Comparison of ENCODE assay signal across 8 cellular contexts in the genomic region with DNA sequence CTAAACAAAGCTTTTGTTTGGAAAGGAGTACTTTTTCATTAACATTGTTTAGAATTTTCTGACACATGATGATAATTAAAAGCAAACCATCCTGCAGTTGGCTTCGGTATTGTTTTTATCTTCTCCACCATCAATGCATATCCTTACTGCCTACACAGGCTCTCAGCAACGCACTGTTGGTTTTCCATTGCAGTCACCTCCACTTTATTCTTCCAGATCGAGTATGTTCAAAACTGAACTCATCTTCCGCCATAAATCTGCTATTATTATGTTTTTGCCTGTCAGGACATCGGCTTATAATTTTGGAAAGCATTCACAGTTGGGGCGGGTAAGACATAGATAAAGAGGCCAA. TPM values are rescaled to one million over a fixed set of nuclear protein-coding genes. Genes with fewer than 3 reads are reported as not detected.
DNase-seq lines count a peak whose midpoint lies in the region; ATAC-seq and TF ChIP-seq lines count a peak whose summit lies in the region.

No MANE protein-coding gene starts in this region.

- H4K91ac ChIP-seq in IMR-90 (ENCODE audit: insufficient read depth, low read depth, low read length): peak overlapping the region; percentile 77; the same call in 1 of the 2 replicates

- ATAC-seq in IMR-90 (ENCODE audit: low read depth) (no peak), HG03342 (IDR thresholded peaks at IDR 0.05; ENCODE audit: unreplicated experiment) (no peak), GM21381 (IDR thresholded peaks at IDR 0.05; ENCODE audit: unreplicated experiment) (no peak)

- peak overlapping the region; percentile 88; the same call in 1 of the 2 replicates for H3K23ac ChIP-seq in IMR-90 (ENCODE audit: low read depth, low read length)

- TF ChIP-seq CTCF in BE2C (IDR thresholded peaks at IDR 0.05; ENCODE audit: low read depth, low read length): no peak
- no peak for TF ChIP-seq CTCF in IMR-90 (conservative IDR thresholded peaks at IDR 0.05; ENCODE audit: low read depth, low read length)
- no peak for TF ChIP-seq CTCF in MCF 10A (IDR thresholded peaks at IDR 0.05; ENCODE audit: unreplicated experiment)

- H2AK5ac ChIP-seq in IMR-90 (ENCODE audit: low read depth, low read length): no peak overlapping the region; the same call in 1 of the 2 replicates

- TF ChIP-seq RAD21 in IMR-90 (IDR thresholded peaks at IDR 0.05; ENCODE audit: low read length): no peak

- peak overlapping the region; percentile 93 for H3K27ac Mint-ChIP-seq in MCF 10A (ENCODE audit: low read depth, unreplicated experiment)

- peak overlapping the region; percentile 95 for H3K9ac ChIP-seq in IMR-90 (ENCODE audit: low read depth, low read length)
- peak overlapping the region; percentile 79 for H3K9ac ChIP-seq in muscle layer of colon (ENCODE audit: low read length)

- CTCF ChIA-PET in IMR-90 (lab: Yijun Ruan, JAX) (no interaction called here), MCF 10A (lab: Yijun Ruan, JAX) (interaction anchor here (0.5 to 1.1 kb wide), 5 partner anchors 104 to 297 kb away, joined by 3 to 5 read pairs (median 3); no protein-coding TSS in a partner anchor)

- H3K4me1 ChIP-seq in BE2C: no peaks in the 10 kb centered on the region
- peaks cover 4% of the 10 kb centered on the region for H3K4me1 ChIP-seq in IMR-90 (ENCODE audit: control insufficient read depth, insufficient read depth, low read length)
- H3K4me1 ChIP-seq in muscle layer of colon (ENCODE audit: insufficient read depth, low read length): peaks cover 8% of the 10 kb centered on the region

- POLR2A ChIA-PET in IMR-90 (lab: Charles Lee; ENCODE audit: unreplicated experiment) (no interaction called here), MCF 10A (lab: Yijun Ruan, JAX) (interaction anchor here (0.7 to 3.9 kb wide), 28 partner anchors 8 to 689 kb away, joined by 3 to 66 read pairs (median 4); a partner anchor contains a TSS)

- WGBS in IMR-90 (ENCODE audit: extremely low coverage in 2 of 2, insufficient read length in 1 of 2), 2 experiments: no CpG with 5 or more reads among the region's 6 CpGs

- H3K4me3 ChIP-seq in BE2C (ENCODE audit: low read depth, low read length) (peak overlapping the region; percentile 98), IMR-90 (ENCODE audit: insufficient read depth, low read depth, low read length) (peak overlapping the region; percentile 92), muscle layer of colon (ENCODE audit: low read depth in 1 of 2, low read length in 2 of 2) (peak overlapping the region; percentile 86 to 92)

- H3K56ac ChIP-seq in IMR-90 (ENCODE audit: extremely low read depth, insufficient read depth, low read length): peak overlapping the region; percentile 83

- peak overlapping the region; percentile 90 for H3K4me3 Mint-ChIP-seq in MCF 10A (ENCODE audit: unreplicated experiment)

- peak overlapping the region; percentile 92 for H3K4me2 ChIP-seq in IMR-90 (ENCODE audit: low read depth, low read length)

- H2BK120ac ChIP-seq in IMR-90 (ENCODE audit: low read depth, low read length): no peak overlapping the region

- peak overlapping the region; percentile 70 for H3K18ac ChIP-seq in IMR-90 (ENCODE audit: low read depth, low read length)

- H2AK9ac ChIP-seq in IMR-90 (replicated peaks; ENCODE audit: low read depth, low read length, poor library complexity): peak overlapping the region; percentile 37

- H3K36me3 ChIP-seq in BE2C (peaks cover 9% of the 10 kb centered on the region), IMR-90 (ENCODE audit: control insufficient read depth, insufficient read depth, low read length) (no peaks in the 10 kb centered on the region), muscle layer of colon (ENCODE audit: insufficient read depth, low read length) (no peaks in the 10 kb centered on the region)

- H3K4ac ChIP-seq in IMR-90 (ENCODE audit: low read depth, low read length): peak overlapping the region; percentile 88

- peak overlapping the region; percentile 96; the same call in 1 of the 2 replicates for H3K27ac ChIP-seq in IMR-90 (ENCODE audit: insufficient read depth, low read length)
- peak overlapping the region; percentile 84 for H3K27ac ChIP-seq in muscle layer of colon (ENCODE audit: low read depth, low read length)

- peak overlapping the region; percentile 85 for H2BK5ac ChIP-seq in IMR-90 (ENCODE audit: low read depth, low read length, poor library complexity, severe bottlenecking)

- no peak for TF ChIP-seq POLR2A in IMR-90 (IDR thresholded peaks at IDR 0.05; ENCODE audit: low read depth, low read length)

- H4K5ac ChIP-seq in IMR-90 (ENCODE audit: low read depth, low read length): peak overlapping the region; percentile 91

- peaks cover 35% of the 10 kb centered on the region for H4K20me1 ChIP-seq in IMR-90 (ENCODE audit: insufficient read depth, low read length)

- peak overlapping the region; percentile 96 for H3K14ac ChIP-seq in IMR-90 (replicated peaks; ENCODE audit: low read depth, low read length)

- H3K27me3 Mint-ChIP-seq in MCF 10A (ENCODE audit: insufficient read depth, unreplicated experiment): no peaks in the 10 kb centered on the region

- H3K36me3 Mint-ChIP-seq in MCF 10A (ENCODE audit: insufficient read depth, unreplicated experiment): peaks cover 3% of the 10 kb centered on the region

- no peaks in the 10 kb centered on the region for H3K27me3 ChIP-seq in BE2C
- no peaks in the 10 kb centered on the region for H3K27me3 ChIP-seq in IMR-90 (ENCODE audit: control insufficient read depth, insufficient read depth, low read length)
- no peaks in the 10 kb centered on the region for H3K27me3 ChIP-seq in muscle layer of colon (ENCODE audit: control insufficient read depth in 1 of 2, insufficient read depth in 2 of 2, low read length in 2 of 2)

- H3K4me1 Mint-ChIP-seq in MCF 10A (ENCODE audit: insufficient read depth, unreplicated experiment): no peaks in the 10 kb centered on the region

- no peak for DNase-seq in BE2C
- DNase-seq in IMR-90: no peak
- no peak for DNase-seq in MCF 10A (ENCODE audit: unreplicated experiment)
- no peak for DNase-seq in AG20443 (ENCODE audit: low spot score)
- no peak for DNase-seq in NCI-H524 treated with DMSO at 0.1 percent for 48 hours (lab: John Stamatoyannopoulos, UW)

- intact Hi-C loops in IMR-90 (cut with micrococcal nuclease): loop anchor here (1.0 to 5.0 kb wide), 2 partner anchors 8 to 75 kb away; a partner anchor contains a TSS
- intact Hi-C loops in MCF 10A (cut with micrococcal nuclease): no loop called here

- H3K9me1 ChIP-seq in IMR-90 (ENCODE audit: insufficient read depth, low read length): 0 out of 2 replicates have a peak, but pooled peaks cover 3% of the 10 kb centered on the region

- H2AFZ ChIP-seq in IMR-90 (replicated peaks; ENCODE audit: low read length, poor library complexity): peak overlapping the region; percentile 93

- no peak overlapping the region for H2BK20ac ChIP-seq in IMR-90 (ENCODE audit: low read depth, low read length)

- TSS peak; percentile 84 for BruUV-seq in IMR-90 (replicated peaks; lab: Mats Ljungman, UMichigan)
- TSS peak; percentile 90 for BruUV-seq in MCF 10A (replicated peaks; lab: Mats Ljungman, UMichigan)

- peak overlapping the region; percentile 99 to 100 for H4K8ac ChIP-seq in IMR-90 (ENCODE audit: low read depth in 2 of 2, low read length in 2 of 2)

- H2BK15ac ChIP-seq in IMR-90 (ENCODE audit: low read depth, low read length): no peak overlapping the region

- peaks cover 3 to 26% of the 10 kb centered on the region in 2 experiments; a peak in 3 of 4 replicates for H3K79me1 ChIP-seq in IMR-90 (ENCODE audit: low read depth in 1 of 2, low read length in 2 of 2)

- H3K9me3 Mint-ChIP-seq in MCF 10A (ENCODE audit: unreplicated experiment): no peaks in the 10 kb centered on the region

- dilution Hi-C loops in IMR-90 (cut with HindIII; ENCODE audit: low sequenced_read_pairs, unreplicated experiment): no loop called here

- H3K9me3 ChIP-seq in BE2C: no peaks in the 10 kb centered on the region; the same call in 1 of the 2 replicates
- H3K9me3 ChIP-seq in IMR-90 (ENCODE audit: control insufficient read depth, insufficient read depth, low read length): no peaks in the 10 kb centered on the region
- H3K9me3 ChIP-seq in muscle layer of colon (ENCODE audit: low read length): no peaks in the 10 kb centered on the region

- in situ Hi-C loops in IMR-90 (cut with MboI; ENCODE audit: low sequenced_read_pairs): no loop called here

TF ChIP-seq in IMR-90, 13 proteins besides CTCF, POLR2A, EP300 and RAD21 (continues in another document):
- no peak for TF ChIP-seq CEBPB (IDR thresholded peaks at IDR 0.05; ENCODE audit: low read depth, low read length)
- TF ChIP-seq FOS (IDR thresholded peaks at IDR 0.05; ENCODE audit: low read depth, low read length): no peak
- TF ChIP-seq NFE2L2 (IDR thresholded peaks at IDR 0.05; ENCODE audit: low read depth, low read length): no peak
- TF ChIP-seq, protein P1, sequence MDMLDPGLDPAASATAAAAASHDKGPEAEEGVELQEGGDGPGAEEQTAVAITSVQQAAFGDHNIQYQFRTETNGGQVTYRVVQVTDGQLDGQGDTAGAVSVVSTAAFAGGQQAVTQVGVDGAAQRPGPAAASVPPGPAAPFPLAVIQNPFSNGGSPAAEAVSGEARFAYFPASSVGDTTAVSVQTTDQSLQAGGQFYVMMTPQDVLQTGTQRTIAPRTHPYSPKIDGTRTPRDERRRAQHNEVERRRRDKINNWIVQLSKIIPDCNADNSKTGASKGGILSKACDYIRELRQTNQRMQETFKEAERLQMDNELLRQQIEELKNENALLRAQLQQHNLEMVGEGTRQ (IDR thresholded peaks at IDR 0.05; ENCODE audit: low read depth, low read length): no peak
- TF ChIP-seq, protein P2, sequence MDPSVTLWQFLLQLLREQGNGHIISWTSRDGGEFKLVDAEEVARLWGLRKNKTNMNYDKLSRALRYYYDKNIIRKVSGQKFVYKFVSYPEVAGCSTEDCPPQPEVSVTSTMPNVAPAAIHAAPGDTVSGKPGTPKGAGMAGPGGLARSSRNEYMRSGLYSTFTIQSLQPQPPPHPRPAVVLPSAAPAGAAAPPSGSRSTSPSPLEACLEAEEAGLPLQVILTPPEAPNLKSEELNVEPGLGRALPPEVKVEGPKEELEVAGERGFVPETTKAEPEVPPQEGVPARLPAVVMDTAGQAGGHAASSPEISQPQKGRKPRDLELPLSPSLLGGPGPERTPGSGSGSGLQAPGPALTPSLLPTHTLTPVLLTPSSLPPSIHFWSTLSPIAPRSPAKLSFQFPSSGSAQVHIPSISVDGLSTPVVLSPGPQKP (IDR thresholded peaks at IDR 0.05; ENCODE audit: borderline replicate concordance, low read depth, low read length): no peak
- TF ChIP-seq SMC3 (IDR thresholded peaks at IDR 0.05; ENCODE audit: low read depth, low read length): no peak
- no peak for TF ChIP-seq RCOR1 (IDR thresholded peaks at IDR 0.05; ENCODE audit: insufficient replicate concordance, low read length)
- TF ChIP-seq MXI1 (IDR thresholded peaks at IDR 0.05; ENCODE audit: borderline replicate concordance, low read depth, low read length): no peak
- TF ChIP-seq CHD1 (IDR thresholded peaks at IDR 0.05; ENCODE audit: low read depth, low read length): no peak
- TF ChIP-seq MAFK (IDR thresholded peaks at IDR 0.05; ENCODE audit: low read depth, low read length): no peak

RNA-seq across cellular contexts. Expression of a gene that starts 0.6 kb away (rescaled TPM):
- polyA plus RNA-seq in BE2C (2012; ENCODE audit: insufficient read depth, insufficient read length, low read depth): 19.5 TPM
- total RNA-seq in IMR-90 (2012; rRNA removed) (44.4 and 45.5 TPM in 2 replicates), MCF 10A (2022) (30.2 and 37.0 TPM in 2 replicates)
- 6.2 and 7.4 TPM in 2 replicates for polyA plus RNA-seq in IMR-90 (2012; rRNA removed)
- 1.6 and 1.8 TPM in 2 replicates for polyA plus RNA-seq in IMR-90 (2012; cell fraction: cytosol; rRNA removed)
- polyA plus RNA-seq in IMR-90 (2012; cell fraction: nucleus; rRNA removed; ENCODE audit: low replicate concordance): 3.2 and 16.0 TPM in 2 replicates
